13 cellular contexts compared by ENCODE assay signal in genomic region chr9:137306546-137307254, GRCh38. TPM values are rescaled to one million over a fixed set of nuclear protein-coding genes. Genes with fewer than 3 reads are reported as not detected.
DNase-seq lines count a peak whose midpoint lies in the region; ATAC-seq, FAIRE-seq and TF ChIP-seq lines count a peak whose summit lies in the region.
"Had no signal": no experiment of that assay in that cellular context is flagged by ENCODE, and none has a peak within 500 bp of the region (broad histone marks: within the 10 kb centered on the region; RNA-seq: fewer than 3 reads in every experiment).

No MANE protein-coding gene starts in this region.

- H4K20me1 ChIP-seq in hepatocyte (ENCODE audit: insufficient read depth, poor library complexity, severe bottlenecking): no peaks in the 10 kb centered on the region

- ATAC-seq in gastrocnemius medialis: no peak
- ATAC-seq: activated CD8-positive, alpha-beta memory T cell treated with anti-CD3 and anti-CD28 coated beads, Interleukin-2, amount 10 ng/mL, durations not matched to agents 7 days and 5 days; stimulated activated naive CD8-positive, alpha-beta T cell treated with anti-CD3 and anti-CD28 coated beads, Interleukin-15, amount 100 ng/mL, for 72 hours had no signal

- no peaks in the 10 kb centered on the region for H3K9me3 ChIP-seq in kidney (ENCODE audit: control insufficient read depth in 1 of 2, low read length in 2 of 2)
- no peaks in the 10 kb centered on the region for H3K9me3 ChIP-seq in gastrocnemius medialis
- no peaks in the 10 kb centered on the region for H3K9me3 ChIP-seq in hepatocyte (ENCODE audit: low read depth)

- no peak overlapping the region for H2AFZ ChIP-seq in hepatocyte

- TF ChIP-seq POLR2A in gastrocnemius medialis (IDR thresholded peaks at IDR 0.05): no peak

- H3K36me3 ChIP-seq in GM06990 (ENCODE audit: control insufficient read depth, insufficient read depth, low read length) (no peaks in the 10 kb centered on the region), kidney (ENCODE audit: control insufficient read depth in 1 of 2, insufficient read depth in 2 of 2, low read length in 2 of 2) (no peaks in the 10 kb centered on the region), gastrocnemius medialis (no peaks in the 10 kb centered on the region), hepatocyte (replicated peaks; ENCODE audit: insufficient read depth, low read depth) (no peaks in the 10 kb centered on the region)

- H3K9ac ChIP-seq in kidney (ENCODE audit: low read length in 2 of 2): no peak overlapping the region

- H3K27me3 ChIP-seq in GM06990 (replicated peaks; ENCODE audit: control insufficient read depth, insufficient read depth, low read length) (no peaks in the 10 kb centered on the region; the same call in 1 of the 2 replicates), gastrocnemius medialis (peaks cover 16 to 33% (median 28%) of the 10 kb centered on the region in 3 donors), hepatocyte (no peaks in the 10 kb centered on the region)

- intact Hi-C loops in kidney (cut with DNase I): no loop called here
- intact Hi-C loops in gastrocnemius medialis (cut with DNase I; ENCODE audit: low total_unique reads): no loop called here

- TF ChIP-seq CTCF in GM06990 (IDR thresholded peaks at IDR 0.05; ENCODE audit: insufficient read depth, low read length, poor library complexity, severe bottlenecking): no peak
- TF ChIP-seq CTCF in kidney (IDR thresholded peaks at IDR 0.05; ENCODE audit: borderline replicate concordance, extremely low read depth, insufficient read depth): no peak
- no peak for TF ChIP-seq CTCF in gastrocnemius medialis (IDR thresholded peaks at IDR 0.05 in 4 of 5, conservative IDR thresholded peaks at IDR 0.05 in 1 of 5)
- TF ChIP-seq CTCF in hepatocyte (IDR thresholded peaks at IDR 0.05; ENCODE audit: poor library complexity): no peak

- no peaks in the 10 kb centered on the region for H3K9me2 ChIP-seq in hepatocyte (replicated peaks; ENCODE audit: insufficient read depth)

- H3K79me2 ChIP-seq in hepatocyte: no peaks in the 10 kb centered on the region

- H3K4me3 ChIP-seq in GM06990 (replicated peaks; ENCODE audit: low read depth, low read length) (no peak overlapping the region), kidney (ENCODE audit: low read length in 2 of 2) (no peak overlapping the region), gastrocnemius medialis (peak overlapping the region in 2 of 4 donors; percentile 25 to 39), hepatocyte (no peak overlapping the region)

- H3K4me1 ChIP-seq in kidney (ENCODE audit: control insufficient read depth in 1 of 2, insufficient read depth in 1 of 2, low read depth in 1 of 2, low read length in 2 of 2): peaks cover 11 to 18% of the 10 kb centered on the region in 2 donors
- H3K4me1 ChIP-seq in gastrocnemius medialis: peaks cover 16 to 33% of the 10 kb centered on the region in 2 donors
- peaks cover 19% of the 10 kb centered on the region for H3K4me1 ChIP-seq in hepatocyte (ENCODE audit: insufficient read depth)

- WGBS in adipose tissue, 3 donors: 21 to 32% (median 24%) methylated on average over 38 to 39 of the region's 39 CpGs
- 82% methylated on average over 35 of the region's 39 CpGs for WGBS in hepatocyte (ENCODE audit: low lambda C conversion rate, missing lambda C conversion rate)

- H3K4me2 ChIP-seq in hepatocyte: no peak overlapping the region

- peak overlapping the region; percentile 51 for H3K27ac ChIP-seq in adipose tissue (ENCODE audit: low read depth, low read length)
- H3K27ac ChIP-seq in kidney (ENCODE audit: low read depth in 2 of 2, low read length in 2 of 2): peak overlapping the region; percentile 63 to 78
- peak overlapping the region in 3 of 4 donors; percentile 75 to 80 (median 78) for H3K27ac ChIP-seq in gastrocnemius medialis
- H3K27ac ChIP-seq in hepatocyte: no peak overlapping the region

- DNase-seq in GM06990 (ENCODE audit: extremely low read depth, insufficient read length): peak; percentile 13
- peak; percentile 81 for DNase-seq in kidney
- no peak for DNase-seq in gastrocnemius medialis
- DNase-seq in NK-92 (lab: John Stamatoyannopoulos, UW; ENCODE audit: unreplicated experiment): no peak
- DNase-seq in hepatocyte (ENCODE audit: low spot score): no peak
- DNase-seq in NCI-H187 (lab: John Stamatoyannopoulos, UW): no peak
- DNase-seq: activated naive CD8-positive, alpha-beta T cell treated with anti-CD3 and anti-CD28 coated beads for 36 hours; NCI-H226; nucleus accumbens had no signal

- no peak for FAIRE-seq in kidney (lab: Jason Lieb, UNC)

- in situ Hi-C loops in gastrocnemius medialis (cut with MboI; ENCODE audit: low sequenced_read_pairs in 4 of 4): no loop called here

RNA-seq across cellular contexts. Expression of gene NRARP, which starts 4.6 kb away (rescaled TPM):
- 1 to 10 TPM; 2.3 to 5.9 (median 3.8) TPM for polyA plus RNA-seq in adipose tissue
- total RNA-seq in kidney: 4.7 TPM
- 1.7 TPM for polyA plus RNA-seq in kidney (ENCODE audit: insufficient read depth, low read depth, low replicate concordance)
- 1 to 10 TPM; 1.9 to 5.4 (median 3.4) TPM for total RNA-seq in gastrocnemius medialis
- 5.3 and 8.2 TPM in 2 replicates for total RNA-seq in hepatocyte
- 13.1 and 18.7 TPM in 2 replicates for polyA plus RNA-seq in hepatocyte

RNA-seq across cellular contexts. Expression of gene TOR4A, which starts 29.2 kb away (rescaled TPM):
- polyA plus RNA-seq in adipose tissue: 1 to 10 TPM; 2.1 to 5.8 (median 5.5) TPM
- total RNA-seq in kidney: 23.8 TPM
- polyA plus RNA-seq in kidney (ENCODE audit: insufficient read depth, low read depth, low replicate concordance): 4.9 TPM
- total RNA-seq in gastrocnemius medialis: 1 to 10 TPM; 1.2 to 2.8 (median 1.7) TPM
- 13.7 and 14.4 TPM in 2 replicates for total RNA-seq in hepatocyte
- polyA plus RNA-seq in hepatocyte: 8.0 and 10.1 TPM in 2 replicates

RNA-seq across cellular contexts. Expression of gene NELFB, which starts 51.6 kb away (rescaled TPM):
- 10 to 100 TPM; 36.1 to 38.9 (median 37.9) TPM for polyA plus RNA-seq in adipose tissue
- 57.3 TPM for total RNA-seq in kidney
- polyA plus RNA-seq in kidney (ENCODE audit: insufficient read depth, low read depth, low replicate concordance): 43.8 TPM
- 10 to 100 TPM; 21.6 to 61.5 (median 39.4) TPM for total RNA-seq in gastrocnemius medialis
- 36.4 and 41.4 TPM in 2 replicates for total RNA-seq in hepatocyte
- polyA plus RNA-seq in hepatocyte: 61.1 and 63.5 TPM in 2 replicates

RNA-seq across cellular contexts. Expression of gene STPG3, which starts 55.6 kb away (rescaled TPM):
- polyA plus RNA-seq in adipose tissue (under 1 TPM in 1 of 3 donors, not detected in 2; 0.16 TPM), kidney (ENCODE audit: insufficient read depth, low read depth, low replicate concordance) (not detected), hepatocyte (1.5 and 2.5 TPM in 2 replicates)
- total RNA-seq in kidney (0.38 TPM), gastrocnemius medialis (not detected), hepatocyte (not detected in 2 replicates)
- total RNA-seq: activated CD8-positive, alpha-beta memory T cell treated with anti-CD3 and anti-CD28 coated beads, Interleukin-2, amount 10 ng/mL, durations not matched to agents 7 days and 5 days; activated naive CD8-positive, alpha-beta T cell treated with anti-CD3 and anti-CD28 coated beads for 36 hours; dermis microvascular lymphatic vessel endothelial cell had no signal

Comparison
In these comparisons a context has a peak if more than half of its experiments do, and no peak if none do; other contexts are left out.
1. DNase-seq: peak in GM06990 (single experiment) and kidney (single experiment); none in gastrocnemius medialis (0 of 2), NK-92 (single experiment), hepatocyte (single experiment) and NCI-H187 (0 of 2).